In genomic region chr9:128835246-128836210, GRCh38 we compare ENCODE assay signal across 1 cellular context.
A peak's percentile ranks its signal among the peaks of the same experiment; 100 is the strongest.
TF ChIP-seq lines count a peak whose summit lies in the region.

No MANE protein-coding gene starts in this region.

TF ChIP-seq in HepG2, 621 proteins besides CTCF, POLR2A, EP300 and RAD21:
- no peak for TF ChIP-seq ZNF563 (CRISPR knock-in tag; IDR thresholded peaks at IDR 0.05)
- peak; percentile 16 for TF ChIP-seq AGO2 (optimal IDR thresholded peaks at IDR 0.05; ENCODE audit: low read depth, low read length)
TF ChIP-seq in HepG2: peak in this region for 1.
